ENCODE assay signal across 1 cellular context in the genomic region with DNA sequence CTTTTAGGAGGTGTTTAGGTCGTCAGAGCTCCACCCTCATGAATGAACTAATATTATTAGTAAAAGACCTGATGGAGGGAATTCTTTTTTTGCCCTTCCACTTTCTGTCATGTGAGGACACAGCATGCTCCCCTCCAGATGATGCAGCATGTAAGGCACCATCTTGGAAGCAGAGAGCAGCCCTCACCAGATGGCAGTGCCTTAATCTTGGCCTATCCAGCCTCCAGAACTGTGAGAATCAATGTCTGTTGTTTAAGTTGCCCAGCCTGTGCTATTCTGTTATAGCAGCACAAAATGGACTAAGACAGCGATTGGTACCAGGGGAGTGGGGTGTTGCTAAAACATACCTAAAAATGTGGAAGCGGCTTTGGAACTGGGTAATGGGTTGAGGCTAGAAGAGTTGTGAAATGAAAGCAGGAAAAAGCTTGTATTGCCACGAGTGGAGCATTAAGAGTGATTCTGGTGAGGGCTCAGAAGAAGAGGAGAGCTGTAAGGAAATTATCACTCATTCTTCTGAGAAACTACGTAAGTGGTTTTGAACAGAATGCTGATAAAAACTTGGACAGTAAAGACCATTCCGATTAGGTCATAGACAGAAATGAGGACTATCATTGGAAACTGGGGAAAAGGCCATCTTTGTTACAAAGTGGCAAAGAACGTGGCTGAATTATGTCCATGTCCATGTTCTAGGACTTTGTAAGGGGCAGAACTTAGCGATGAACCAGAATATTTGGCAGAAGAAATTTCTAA.
TF ChIP-seq lines count a peak whose summit lies in the region.

No MANE protein-coding gene starts in this region.

TF ChIP-seq in K562, 482 proteins besides CTCF, POLR2A, EP300 and RAD21 (continued from another document):
- TF ChIP-seq, protein P1, sequence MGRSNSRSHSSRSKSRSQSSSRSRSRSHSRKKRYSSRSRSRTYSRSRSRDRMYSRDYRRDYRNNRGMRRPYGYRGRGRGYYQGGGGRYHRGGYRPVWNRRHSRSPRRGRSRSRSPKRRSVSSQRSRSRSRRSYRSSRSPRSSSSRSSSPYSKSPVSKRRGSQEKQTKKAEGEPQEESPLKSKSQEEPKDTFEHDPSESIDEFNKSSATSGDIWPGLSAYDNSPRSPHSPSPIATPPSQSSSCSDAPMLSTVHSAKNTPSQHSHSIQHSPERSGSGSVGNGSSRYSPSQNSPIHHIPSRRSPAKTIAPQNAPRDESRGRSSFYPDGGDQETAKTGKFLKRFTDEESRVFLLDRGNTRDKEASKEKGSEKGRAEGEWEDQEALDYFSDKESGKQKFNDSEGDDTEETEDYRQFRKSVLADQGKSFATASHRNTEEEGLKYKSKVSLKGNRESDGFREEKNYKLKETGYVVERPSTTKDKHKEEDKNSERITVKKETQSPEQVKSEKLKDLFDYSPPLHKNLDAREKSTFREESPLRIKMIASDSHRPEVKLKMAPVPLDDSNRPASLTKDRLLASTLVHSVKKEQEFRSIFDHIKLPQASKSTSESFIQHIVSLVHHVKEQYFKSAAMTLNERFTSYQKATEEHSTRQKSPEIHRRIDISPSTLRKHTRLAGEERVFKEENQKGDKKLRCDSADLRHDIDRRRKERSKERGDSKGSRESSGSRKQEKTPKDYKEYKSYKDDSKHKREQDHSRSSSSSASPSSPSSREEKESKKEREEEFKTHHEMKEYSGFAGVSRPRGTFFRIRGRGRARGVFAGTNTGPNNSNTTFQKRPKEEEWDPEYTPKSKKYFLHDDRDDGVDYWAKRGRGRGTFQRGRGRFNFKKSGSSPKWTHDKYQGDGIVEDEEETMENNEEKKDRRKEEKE (IDR thresholded peaks at IDR 0.05; ENCODE audit: borderline replicate concordance in 1 of 2, control insufficient read depth in 1 of 2, low read depth in 2 of 2, low read length in 1 of 2), result no peak
- TF ChIP-seq FOSL1 (tag; conservative IDR thresholded peaks at IDR 0.05), result 0 out of 2 replicates have a peak, but pooled peaks have one; percentile 27
- TF ChIP-seq NFRKB (IDR thresholded peaks at IDR 0.05; ENCODE audit: low read depth), result peak; percentile 62; the same call in 1 of the 2 replicates
- TF ChIP-seq, protein P2, sequence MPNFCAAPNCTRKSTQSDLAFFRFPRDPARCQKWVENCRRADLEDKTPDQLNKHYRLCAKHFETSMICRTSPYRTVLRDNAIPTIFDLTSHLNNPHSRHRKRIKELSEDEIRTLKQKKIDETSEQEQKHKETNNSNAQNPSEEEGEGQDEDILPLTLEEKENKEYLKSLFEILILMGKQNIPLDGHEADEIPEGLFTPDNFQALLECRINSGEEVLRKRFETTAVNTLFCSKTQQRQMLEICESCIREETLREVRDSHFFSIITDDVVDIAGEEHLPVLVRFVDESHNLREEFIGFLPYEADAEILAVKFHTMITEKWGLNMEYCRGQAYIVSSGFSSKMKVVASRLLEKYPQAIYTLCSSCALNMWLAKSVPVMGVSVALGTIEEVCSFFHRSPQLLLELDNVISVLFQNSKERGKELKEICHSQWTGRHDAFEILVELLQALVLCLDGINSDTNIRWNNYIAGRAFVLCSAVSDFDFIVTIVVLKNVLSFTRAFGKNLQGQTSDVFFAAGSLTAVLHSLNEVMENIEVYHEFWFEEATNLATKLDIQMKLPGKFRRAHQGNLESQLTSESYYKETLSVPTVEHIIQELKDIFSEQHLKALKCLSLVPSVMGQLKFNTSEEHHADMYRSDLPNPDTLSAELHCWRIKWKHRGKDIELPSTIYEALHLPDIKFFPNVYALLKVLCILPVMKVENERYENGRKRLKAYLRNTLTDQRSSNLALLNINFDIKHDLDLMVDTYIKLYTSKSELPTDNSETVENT (CRISPR knock-in tag; IDR thresholded peaks at IDR 0.05), result no peak
- TF ChIP-seq, protein P3, sequence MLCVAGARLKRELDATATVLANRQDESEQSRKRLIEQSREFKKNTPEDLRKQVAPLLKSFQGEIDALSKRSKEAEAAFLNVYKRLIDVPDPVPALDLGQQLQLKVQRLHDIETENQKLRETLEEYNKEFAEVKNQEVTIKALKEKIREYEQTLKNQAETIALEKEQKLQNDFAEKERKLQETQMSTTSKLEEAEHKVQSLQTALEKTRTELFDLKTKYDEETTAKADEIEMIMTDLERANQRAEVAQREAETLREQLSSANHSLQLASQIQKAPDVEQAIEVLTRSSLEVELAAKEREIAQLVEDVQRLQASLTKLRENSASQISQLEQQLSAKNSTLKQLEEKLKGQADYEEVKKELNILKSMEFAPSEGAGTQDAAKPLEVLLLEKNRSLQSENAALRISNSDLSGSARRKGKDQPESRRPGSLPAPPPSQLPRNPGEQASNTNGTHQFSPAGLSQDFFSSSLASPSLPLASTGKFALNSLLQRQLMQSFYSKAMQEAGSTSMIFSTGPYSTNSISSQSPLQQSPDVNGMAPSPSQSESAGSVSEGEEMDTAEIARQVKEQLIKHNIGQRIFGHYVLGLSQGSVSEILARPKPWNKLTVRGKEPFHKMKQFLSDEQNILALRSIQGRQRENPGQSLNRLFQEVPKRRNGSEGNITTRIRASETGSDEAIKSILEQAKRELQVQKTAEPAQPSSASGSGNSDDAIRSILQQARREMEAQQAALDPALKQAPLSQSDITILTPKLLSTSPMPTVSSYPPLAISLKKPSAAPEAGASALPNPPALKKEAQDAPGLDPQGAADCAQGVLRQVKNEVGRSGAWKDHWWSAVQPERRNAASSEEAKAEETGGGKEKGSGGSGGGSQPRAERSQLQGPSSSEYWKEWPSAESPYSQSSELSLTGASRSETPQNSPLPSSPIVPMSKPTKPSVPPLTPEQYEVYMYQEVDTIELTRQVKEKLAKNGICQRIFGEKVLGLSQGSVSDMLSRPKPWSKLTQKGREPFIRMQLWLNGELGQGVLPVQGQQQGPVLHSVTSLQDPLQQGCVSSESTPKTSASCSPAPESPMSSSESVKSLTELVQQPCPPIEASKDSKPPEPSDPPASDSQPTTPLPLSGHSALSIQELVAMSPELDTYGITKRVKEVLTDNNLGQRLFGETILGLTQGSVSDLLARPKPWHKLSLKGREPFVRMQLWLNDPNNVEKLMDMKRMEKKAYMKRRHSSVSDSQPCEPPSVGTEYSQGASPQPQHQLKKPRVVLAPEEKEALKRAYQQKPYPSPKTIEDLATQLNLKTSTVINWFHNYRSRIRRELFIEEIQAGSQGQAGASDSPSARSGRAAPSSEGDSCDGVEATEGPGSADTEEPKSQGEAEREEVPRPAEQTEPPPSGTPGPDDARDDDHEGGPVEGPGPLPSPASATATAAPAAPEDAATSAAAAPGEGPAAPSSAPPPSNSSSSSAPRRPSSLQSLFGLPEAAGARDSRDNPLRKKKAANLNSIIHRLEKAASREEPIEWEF (CRISPR knock-in tag; IDR thresholded peaks at IDR 0.05), result peak; percentile 55; the same call in 1 of the 2 replicates
- 0 out of 2 replicates have a peak, but pooled peaks have one; percentile 38 for TF ChIP-seq ZNF384 (IDR thresholded peaks at IDR 0.05; ENCODE audit: low read depth, low read length)
- peak; percentile 64; the same call in 1 of the 2 replicates for TF ChIP-seq JUND (IDR thresholded peaks at IDR 0.05; ENCODE audit: borderline replicate concordance, low read depth, low read length)
- TF ChIP-seq JUND (tag; IDR thresholded peaks at IDR 0.05; ENCODE audit: borderline replicate concordance, low read depth, low read length), result peak; percentile 72; the same call in 1 of the 3 replicates
- no peak for TF ChIP-seq ARHGAP35 (IDR thresholded peaks at IDR 0.05; ENCODE audit: partially characterized antibody)
- TF ChIP-seq CXXC5 (CRISPR knock-in tag; IDR thresholded peaks at IDR 0.05), result peak; percentile 17; the same call in 1 of the 2 replicates
- TF ChIP-seq, protein P4, sequence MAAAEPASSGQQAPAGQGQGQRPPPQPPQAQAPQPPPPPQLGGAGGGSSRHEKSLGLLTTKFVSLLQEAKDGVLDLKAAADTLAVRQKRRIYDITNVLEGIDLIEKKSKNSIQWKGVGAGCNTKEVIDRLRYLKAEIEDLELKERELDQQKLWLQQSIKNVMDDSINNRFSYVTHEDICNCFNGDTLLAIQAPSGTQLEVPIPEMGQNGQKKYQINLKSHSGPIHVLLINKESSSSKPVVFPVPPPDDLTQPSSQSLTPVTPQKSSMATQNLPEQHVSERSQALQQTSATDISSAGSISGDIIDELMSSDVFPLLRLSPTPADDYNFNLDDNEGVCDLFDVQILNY (CRISPR knock-in tag; IDR thresholded peaks at IDR 0.05), result no peak
- peak; percentile 39; the same call in 1 of the 2 replicates for TF ChIP-seq L3MBTL2 (IDR thresholded peaks at IDR 0.05)
- no peak for TF ChIP-seq ARID2 (IDR thresholded peaks at IDR 0.05)
- TF ChIP-seq THRAP3 (IDR thresholded peaks at IDR 0.05; ENCODE audit: borderline replicate concordance), result no peak
- peak; percentile 68 for TF ChIP-seq DPF2 (IDR thresholded peaks at IDR 0.05)
- TF ChIP-seq, protein P5, sequence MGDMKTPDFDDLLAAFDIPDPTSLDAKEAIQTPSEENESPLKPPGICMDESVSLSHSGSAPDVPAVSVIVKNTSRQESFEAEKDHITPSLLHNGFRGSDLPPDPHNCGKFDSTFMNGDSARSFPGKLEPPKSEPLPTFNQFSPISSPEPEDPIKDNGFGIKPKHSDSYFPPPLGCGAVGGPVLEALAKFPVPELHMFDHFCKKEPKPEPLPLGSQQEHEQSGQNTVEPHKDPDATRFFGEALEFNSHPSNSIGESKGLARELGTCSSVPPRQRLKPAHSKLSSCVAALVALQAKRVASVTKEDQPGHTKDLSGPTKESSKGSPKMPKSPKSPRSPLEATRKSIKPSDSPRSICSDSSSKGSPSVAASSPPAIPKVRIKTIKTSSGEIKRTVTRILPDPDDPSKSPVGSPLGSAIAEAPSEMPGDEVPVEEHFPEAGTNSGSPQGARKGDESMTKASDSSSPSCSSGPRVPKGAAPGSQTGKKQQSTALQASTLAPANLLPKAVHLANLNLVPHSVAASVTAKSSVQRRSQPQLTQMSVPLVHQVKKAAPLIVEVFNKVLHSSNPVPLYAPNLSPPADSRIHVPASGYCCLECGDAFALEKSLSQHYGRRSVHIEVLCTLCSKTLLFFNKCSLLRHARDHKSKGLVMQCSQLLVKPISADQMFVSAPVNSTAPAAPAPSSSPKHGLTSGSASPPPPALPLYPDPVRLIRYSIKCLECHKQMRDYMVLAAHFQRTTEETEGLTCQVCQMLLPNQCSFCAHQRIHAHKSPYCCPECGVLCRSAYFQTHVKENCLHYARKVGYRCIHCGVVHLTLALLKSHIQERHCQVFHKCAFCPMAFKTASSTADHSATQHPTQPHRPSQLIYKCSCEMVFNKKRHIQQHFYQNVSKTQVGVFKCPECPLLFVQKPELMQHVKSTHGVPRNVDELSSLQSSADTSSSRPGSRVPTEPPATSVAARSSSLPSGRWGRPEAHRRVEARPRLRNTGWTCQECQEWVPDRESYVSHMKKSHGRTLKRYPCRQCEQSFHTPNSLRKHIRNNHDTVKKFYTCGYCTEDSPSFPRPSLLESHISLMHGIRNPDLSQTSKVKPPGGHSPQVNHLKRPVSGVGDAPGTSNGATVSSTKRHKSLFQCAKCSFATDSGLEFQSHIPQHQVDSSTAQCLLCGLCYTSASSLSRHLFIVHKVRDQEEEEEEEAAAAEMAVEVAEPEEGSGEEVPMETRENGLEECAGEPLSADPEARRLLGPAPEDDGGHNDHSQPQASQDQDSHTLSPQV (IDR thresholded peaks at IDR 0.05), result peak; percentile 81
- no peak for TF ChIP-seq BRD4 (IDR thresholded peaks at IDR 0.05)
- peak; percentile 47; the same call in 1 of the 2 replicates for TF ChIP-seq SMARCE1 (IDR thresholded peaks at IDR 0.05)
- TF ChIP-seq, protein P6, sequence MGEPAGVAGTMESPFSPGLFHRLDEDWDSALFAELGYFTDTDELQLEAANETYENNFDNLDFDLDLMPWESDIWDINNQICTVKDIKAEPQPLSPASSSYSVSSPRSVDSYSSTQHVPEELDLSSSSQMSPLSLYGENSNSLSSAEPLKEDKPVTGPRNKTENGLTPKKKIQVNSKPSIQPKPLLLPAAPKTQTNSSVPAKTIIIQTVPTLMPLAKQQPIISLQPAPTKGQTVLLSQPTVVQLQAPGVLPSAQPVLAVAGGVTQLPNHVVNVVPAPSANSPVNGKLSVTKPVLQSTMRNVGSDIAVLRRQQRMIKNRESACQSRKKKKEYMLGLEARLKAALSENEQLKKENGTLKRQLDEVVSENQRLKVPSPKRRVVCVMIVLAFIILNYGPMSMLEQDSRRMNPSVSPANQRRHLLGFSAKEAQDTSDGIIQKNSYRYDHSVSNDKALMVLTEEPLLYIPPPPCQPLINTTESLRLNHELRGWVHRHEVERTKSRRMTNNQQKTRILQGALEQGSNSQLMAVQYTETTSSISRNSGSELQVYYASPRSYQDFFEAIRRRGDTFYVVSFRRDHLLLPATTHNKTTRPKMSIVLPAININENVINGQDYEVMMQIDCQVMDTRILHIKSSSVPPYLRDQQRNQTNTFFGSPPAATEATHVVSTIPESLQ (CRISPR knock-in tag; IDR thresholded peaks at IDR 0.05), result no peak
- TF ChIP-seq, protein P7, sequence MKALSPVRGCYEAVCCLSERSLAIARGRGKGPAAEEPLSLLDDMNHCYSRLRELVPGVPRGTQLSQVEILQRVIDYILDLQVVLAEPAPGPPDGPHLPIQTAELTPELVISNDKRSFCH (CRISPR knock-in tag; IDR thresholded peaks at IDR 0.05), result no peak
- TF ChIP-seq, protein P7 (tag; IDR thresholded peaks at IDR 0.05), result no peak
- TF ChIP-seq YY1 (IDR thresholded peaks at IDR 0.05; ENCODE audit: borderline replicate concordance in 1 of 3, control insufficient read depth in 1 of 3, extremely low read depth in 1 of 3, insufficient read depth in 3 of 3, insufficient read length in 1 of 3, insufficient replicate concordance in 2 of 3, low read depth in 1 of 3, low read length in 2 of 3), result peak in 1 of 3 experiments; percentile 69
- 0 out of 2 replicates have a peak, but pooled peaks have one; percentile 8 for TF ChIP-seq CEBPB (tag; IDR thresholded peaks at IDR 0.05)
- peak; percentile 55; the same call in 1 of the 2 replicates for TF ChIP-seq ATF7 (IDR thresholded peaks at IDR 0.05)
- peak; percentile 69 for TF ChIP-seq ARID1B (IDR thresholded peaks at IDR 0.05)
- peak; percentile 60 for TF ChIP-seq SMARCA4 (IDR thresholded peaks at IDR 0.05)
- 0 out of 4 replicates have a peak, but pooled peaks of 1 of the 2 experiments have one; percentile 14 for TF ChIP-seq MAZ (CRISPR knock-in tag; conservative IDR thresholded peaks at IDR 0.05 in 1 of 2, IDR thresholded peaks at IDR 0.05 in 1 of 2)
- TF ChIP-seq, protein P8, sequence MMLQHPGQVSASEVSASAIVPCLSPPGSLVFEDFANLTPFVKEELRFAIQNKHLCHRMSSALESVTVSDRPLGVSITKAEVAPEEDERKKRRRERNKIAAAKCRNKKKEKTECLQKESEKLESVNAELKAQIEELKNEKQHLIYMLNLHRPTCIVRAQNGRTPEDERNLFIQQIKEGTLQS (IDR thresholded peaks at IDR 0.05), result peak; percentile 46; the same call in 1 of the 2 replicates
- TF ChIP-seq, protein P8 (CRISPR knock-in tag; conservative IDR thresholded peaks at IDR 0.05), result no peak
- TF ChIP-seq EHMT2 (IDR thresholded peaks at IDR 0.05), result peak; percentile 53; the same call in 1 of the 2 replicates
- peak; percentile 36; the same call in 1 of the 2 replicates for TF ChIP-seq TCF3 (CRISPR knock-in tag; IDR thresholded peaks at IDR 0.05)
- TF ChIP-seq EP400 (IDR thresholded peaks at IDR 0.05), result peak; percentile 36; the same call in 1 of the 2 replicates
TF ChIP-seq in K562: peak in this region for 23.
